ENCODE assay signal across 19 cellular contexts in the genomic region with DNA sequence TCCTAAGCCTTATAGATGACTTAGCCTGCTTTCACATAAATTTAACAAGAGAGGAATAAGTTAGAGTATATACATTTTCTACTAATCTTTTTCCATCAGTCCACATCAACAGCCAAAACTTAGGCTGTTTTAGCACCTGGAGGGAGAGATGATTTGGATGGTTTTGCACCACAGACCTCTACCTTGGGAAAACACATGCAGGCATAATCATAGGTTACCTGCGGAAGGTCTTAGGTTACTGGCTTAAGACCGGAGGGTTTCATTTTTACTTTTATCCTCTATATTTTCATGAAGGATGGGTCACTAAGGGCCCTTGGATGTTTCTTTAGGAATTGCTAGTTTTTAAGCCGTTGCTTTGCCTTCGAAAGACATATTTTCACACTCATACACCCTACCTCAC.
DNase-seq lines count a peak whose midpoint lies in the region; ATAC-seq, FAIRE-seq and TF ChIP-seq lines count a peak whose summit lies in the region.
"Had no signal": no experiment of that assay in that cellular context is flagged by ENCODE, and none has a peak within 500 bp of the region (broad histone marks: within the 10 kb centered on the region; RNA-seq: fewer than 3 reads in every experiment).

No MANE protein-coding gene starts in this region.

- peak overlapping the region; percentile 53 to 57 for H3K27ac ChIP-seq in liver (ENCODE audit: low read depth in 1 of 2, low read length in 2 of 2)
- no peak overlapping the region for H3K27ac ChIP-seq in right lobe of liver
- no peak overlapping the region for H3K27ac ChIP-seq in endodermal cell (ENCODE audit: low read depth, low read length)
- H3K27ac ChIP-seq in keratinocyte (ENCODE audit: control insufficient read depth, insufficient read depth, low read length): peak overlapping the region; percentile 83
- H3K27ac ChIP-seq in coronary artery: no peak overlapping the region
- H3K27ac ChIP-seq: KMS-11, SJCRH30 had no signal

- H3K36me3 ChIP-seq in liver (ENCODE audit: control insufficient read depth in 4 of 4, insufficient read depth in 3 of 4, low read depth in 1 of 4, low read length in 3 of 4) (peaks cover 0 to 7% (median 0%) of the 10 kb centered on the region in 4 donors), right lobe of liver (no peaks in the 10 kb centered on the region), endodermal cell (ENCODE audit: control insufficient read depth, insufficient read depth, low read length) (peaks cover 15% of the 10 kb centered on the region), keratinocyte (ENCODE audit: control insufficient read depth in 2 of 2, extremely low read depth in 1 of 2, insufficient read depth in 2 of 2, low read length in 2 of 2) (peaks cover 3% of the 10 kb centered on the region in 2 experiments)
- H3K36me3 ChIP-seq: SJCRH30 had no signal

- peak overlapping the region; percentile 69 for H3K4me2 ChIP-seq in keratinocyte (ENCODE audit: control insufficient read depth, extremely low read depth, insufficient read depth, low read depth, low read length)
- H3K4me2 ChIP-seq: GM23338, KMS-11 had no signal

- no peak for TF ChIP-seq CTCF in liver (IDR thresholded peaks at IDR 0.05; ENCODE audit: low read depth, low read length, missing input control)
- no peak for TF ChIP-seq CTCF in right lobe of liver (IDR thresholded peaks at IDR 0.05)
- no peak for TF ChIP-seq CTCF in endodermal cell (conservative IDR thresholded peaks at IDR 0.05)
- no peak for TF ChIP-seq CTCF in keratinocyte (optimal IDR thresholded peaks at IDR 0.05 in 1 of 3, IDR thresholded peaks at IDR 0.05 in 1 of 3, conservative IDR thresholded peaks at IDR 0.05 in 1 of 3; ENCODE audit: extremely low read depth in 1 of 3, insufficient read depth in 2 of 3, low read length in 3 of 3)
- TF ChIP-seq CTCF in coronary artery (IDR thresholded peaks at IDR 0.05): no peak

- H3K4me1 ChIP-seq in liver (ENCODE audit: control insufficient read depth in 4 of 4, insufficient read depth in 4 of 4, low read length in 3 of 4) (peaks cover 0 to 3% (median 1%) of the 10 kb centered on the region in 4 donors), right lobe of liver (peaks cover 0 to 6% (median 0%) of the 10 kb centered on the region in 4 donors), endodermal cell (ENCODE audit: control insufficient read depth, insufficient read depth, low read length) (peaks cover 2% of the 10 kb centered on the region), keratinocyte (ENCODE audit: control insufficient read depth, extremely low read depth, insufficient read depth, low read length) (peaks cover 77% of the 10 kb centered on the region)

- H3K9me1 ChIP-seq in keratinocyte (ENCODE audit: control insufficient read depth, extremely low read depth, insufficient read depth, low read length): no peaks in the 10 kb centered on the region

- intact Hi-C loops in right lobe of liver (cut with DNase I): no loop called here

- TF ChIP-seq RAD21 in liver (IDR thresholded peaks at IDR 0.05): no peak

- ATAC-seq in right lobe of liver (no peak), HG03196 (IDR thresholded peaks at IDR 0.05; ENCODE audit: unreplicated experiment) (no peak)
- ATAC-seq: GM23338 had no signal

- H3K4me1 Mint-ChIP-seq in endodermal cell: peaks cover 8% of the 10 kb centered on the region

- H3K9ac ChIP-seq in liver (ENCODE audit: low read depth in 1 of 2, low read length in 2 of 2) (no peak overlapping the region), endodermal cell (ENCODE audit: extremely low read depth, low read length, poor library complexity, severe bottlenecking) (no peak overlapping the region), keratinocyte (ENCODE audit: control insufficient read depth, extremely low read depth, insufficient read depth, low read length) (peak overlapping the region; percentile 35)
- H3K9ac ChIP-seq: KMS-11 had no signal

- H3K9me3 Mint-ChIP-seq in endodermal cell: no peaks in the 10 kb centered on the region
- H3K9me3 Mint-ChIP-seq: CD4-positive, alpha-beta T cell; GM23338 had no signal

- H3K4me3 Mint-ChIP-seq in endodermal cell: no peak overlapping the region
- H3K4me3 Mint-ChIP-seq: CD4-positive, alpha-beta T cell; GM23338 had no signal

- peak; percentile 49 for FAIRE-seq in keratinocyte (lab: Jason Lieb, UNC)

- H2AFZ ChIP-seq in keratinocyte (ENCODE audit: control insufficient read depth, low read length): no peak overlapping the region
- H2AFZ ChIP-seq: GM23338 had no signal

- H3K9me3 ChIP-seq in liver (ENCODE audit: control insufficient read depth in 4 of 4, low read length in 3 of 4) (no peaks in the 10 kb centered on the region), right lobe of liver (no peaks in the 10 kb centered on the region), endodermal cell (ENCODE audit: control insufficient read depth, low read length) (no peaks in the 10 kb centered on the region), keratinocyte (ENCODE audit: control insufficient read depth, low read depth, low read length) (no peaks in the 10 kb centered on the region)
- H3K9me3 ChIP-seq: Caco-2, SJCRH30 had no signal

- no peak for TF ChIP-seq POLR2A in right lobe of liver (IDR thresholded peaks at IDR 0.05)

- no peak overlapping the region for H3K4me3 ChIP-seq in liver (ENCODE audit: low read depth in 1 of 3, low read length in 3 of 3)
- H3K4me3 ChIP-seq in right lobe of liver: no peak overlapping the region
- H3K4me3 ChIP-seq in endodermal cell (ENCODE audit: low read length): no peak overlapping the region
- peak overlapping the region in 1 of 3 experiments; percentile 9 for H3K4me3 ChIP-seq in keratinocyte (ENCODE audit: control insufficient read depth in 2 of 3, extremely low read depth in 1 of 3, insufficient read depth in 2 of 3, low read depth in 1 of 3, low read length in 3 of 3)
- H3K4me3 ChIP-seq in coronary artery: no peak overlapping the region
- H3K4me3 ChIP-seq: GM23338, SJCRH30 had no signal

- peaks cover 9% of the 10 kb centered on the region for H3K36me3 Mint-ChIP-seq in endodermal cell (ENCODE audit: low read depth)

- peak overlapping the region; percentile 12 for H3K27ac Mint-ChIP-seq in endodermal cell
- H3K27ac Mint-ChIP-seq: CD4-positive, alpha-beta T cell; GM23338 had no signal

- no peaks in the 10 kb centered on the region for H3K27me3 Mint-ChIP-seq in endodermal cell (ENCODE audit: insufficient read depth)
- H3K27me3 Mint-ChIP-seq: CD4-positive, alpha-beta T cell had no signal

- DNase-seq in right lobe of liver (no peak), endodermal cell (no peak), keratinocyte (ENCODE audit: low read depth, low spot score) (no peak), coronary artery (ENCODE audit: low spot score) (no peak), NOMO-1 treated with dmso at 0.1 percent for 144 hours (lab: John Stamatoyannopoulos, UW; ENCODE audit: unreplicated experiment) (no peak)
- no peak for DNase-seq in activated CD8-positive, alpha-beta memory T cell treated with anti-CD3 and anti-CD28 coated beads for 24 hours
- DNase-seq: Caco-2; CD4-positive, alpha-beta T cell; DMS153; GDM1; NCI-H1417 treated with DMSO at 0.1 percent for 48 hours; NCI-H187 treated with DMSO at 0.1 percent for 48 hours; NCI-H524; NCI-H82; SJCRH30 had no signal

- no peaks in the 10 kb centered on the region for H4K20me1 ChIP-seq in keratinocyte (ENCODE audit: control insufficient read depth, extremely low read depth, insufficient read depth, low read length)

- peaks cover 84% of the 10 kb centered on the region for H3K79me2 ChIP-seq in keratinocyte (ENCODE audit: control insufficient read depth, insufficient read depth, low read length)

- H3K27me3 ChIP-seq in liver (ENCODE audit: control insufficient read depth in 4 of 4, insufficient read depth in 4 of 4, low read length in 3 of 4): no peaks in the 10 kb centered on the region
- H3K27me3 ChIP-seq in right lobe of liver: no peaks in the 10 kb centered on the region
- H3K27me3 ChIP-seq in endodermal cell (ENCODE audit: control insufficient read depth, insufficient read depth, low read length, poor library complexity, severe bottlenecking): no peaks in the 10 kb centered on the region
- no peaks in the 10 kb centered on the region for H3K27me3 ChIP-seq in keratinocyte (ENCODE audit: control insufficient read depth, extremely low read depth, insufficient read depth, low read length)
- H3K27me3 ChIP-seq: SJCRH30 had no signal

- WGBS in liver: 94% methylated on average over 4 of the region's 4 CpGs
- WGBS in right lobe of liver (ENCODE audit: insufficient coverage, low coverage, low lambda C conversion rate, missing lambda C conversion rate): 98% methylated on average over 4 of the region's 4 CpGs
- 96% methylated on average over 4 of the region's 4 CpGs; no CpG with 5 or more reads in 1 of the 2 experiments for WGBS in endodermal cell (ENCODE audit: insufficient coverage in 1 of 2, insufficient read length in 1 of 2), 2 experiments

- dilution Hi-C loops in keratinocyte (cut with MboI; ENCODE audit: extremely low pct_ligation_motif_present, low sequenced_read_pairs): no loop called here

TF ChIP-seq in liver, 16 proteins besides CTCF, POLR2A, EP300 and RAD21 (continues in another document):
- TF ChIP-seq GABPA (IDR thresholded peaks at IDR 0.05 in 1 of 2, conservative IDR thresholded peaks at IDR 0.05 in 1 of 2): no peak
- TF ChIP-seq JUND (IDR thresholded peaks at IDR 0.05): no peak
- TF ChIP-seq, protein P1, sequence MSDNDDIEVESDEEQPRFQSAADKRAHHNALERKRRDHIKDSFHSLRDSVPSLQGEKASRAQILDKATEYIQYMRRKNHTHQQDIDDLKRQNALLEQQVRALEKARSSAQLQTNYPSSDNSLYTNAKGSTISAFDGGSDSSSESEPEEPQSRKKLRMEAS (IDR thresholded peaks at IDR 0.05): no peak
- TF ChIP-seq TAF1 (conservative IDR thresholded peaks at IDR 0.05): no peak
- TF ChIP-seq FOXA1 (IDR thresholded peaks at IDR 0.05): no peak
- no peak for TF ChIP-seq YY1 (IDR thresholded peaks at IDR 0.05)
- no peak for TF ChIP-seq SP1 (IDR thresholded peaks at IDR 0.05)
- no peak for TF ChIP-seq EGR1 (IDR thresholded peaks at IDR 0.05; ENCODE audit: low read depth in 2 of 2)
- TF ChIP-seq, protein P2, sequence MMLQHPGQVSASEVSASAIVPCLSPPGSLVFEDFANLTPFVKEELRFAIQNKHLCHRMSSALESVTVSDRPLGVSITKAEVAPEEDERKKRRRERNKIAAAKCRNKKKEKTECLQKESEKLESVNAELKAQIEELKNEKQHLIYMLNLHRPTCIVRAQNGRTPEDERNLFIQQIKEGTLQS (IDR thresholded peaks at IDR 0.05): no peak
- TF ChIP-seq HNF4A (conservative IDR thresholded peaks at IDR 0.05): no peak
- TF ChIP-seq NR2F2 (IDR thresholded peaks at IDR 0.05): no peak
- no peak for TF ChIP-seq FOXA2 (IDR thresholded peaks at IDR 0.05)

Comparison
In these comparisons a context has a peak if more than half of its experiments do, and no peak if none do; other contexts are left out.
1. H3K27ac ChIP-seq: peak in liver (2 of 2) and keratinocyte (single experiment); none in right lobe of liver (0 of 3), endodermal cell (single experiment) and coronary artery (0 of 2).